Comparison of ENCODE assay signal across 20 cellular contexts in genomic region chr18:26309283-26309682, GRCh38.
A peak's percentile ranks its signal among the peaks of the same experiment; 100 is the strongest.
DNase-seq lines count a peak whose midpoint lies in the region; ATAC-seq and TF ChIP-seq lines count a peak whose summit lies in the region.
"Had no signal": no experiment of that assay in that cellular context is flagged by ENCODE, and none has a peak within 500 bp of the region (broad histone marks: within the 10 kb centered on the region; RNA-seq: fewer than 3 reads in every experiment).

No MANE protein-coding gene starts in this region.

- no peaks in the 10 kb centered on the region for H3K9me3 ChIP-seq in tibial nerve
- H3K9me3 ChIP-seq: A549, prostate gland had no signal

- TF ChIP-seq POLR2A in tibial nerve (IDR thresholded peaks at IDR 0.05): no peak

- no peaks in the 10 kb centered on the region for H3K27me3 Mint-ChIP-seq in activated CD8-positive, alpha-beta T cell treated with anti-CD3 and anti-CD28 coated beads, Interleukin-2, amount 10 ng/mL, durations not matched to agents 7 days and 5 days (ENCODE audit: low read depth)
- H3K27me3 Mint-ChIP-seq: activated naive CD8-positive, alpha-beta T cell treated with anti-CD3 and anti-CD28 coated beads, Interleukin-2, amount 50 U/mL, for 24 hours; CD4-positive, alpha-beta T cell had no signal

- H3K4me3 Mint-ChIP-seq in activated CD8-positive, alpha-beta T cell treated with anti-CD3 and anti-CD28 coated beads, Interleukin-2, amount 10 ng/mL, durations not matched to agents 7 days and 5 days: no peak overlapping the region
- H3K4me3 Mint-ChIP-seq: activated naive CD8-positive, alpha-beta T cell treated with anti-CD3 and anti-CD28 coated beads, Interleukin-2, amount 50 U/mL, for 24 hours; CD4-positive, alpha-beta T cell; nephron progenitor cell; stimulated activated effector memory CD8-positive, alpha-beta T cell treated with anti-CD3 and anti-CD28 coated beads, Interleukin-12 subunit alpha, Interleukin-12 subunit beta, amount 100 ng/mL, for 72 hours had no signal

- POLR2A ChIA-PET in activated CD8-positive, alpha-beta T cell treated with anti-CD3 and anti-CD28 coated beads, Interleukin-2, amount 10 ng/mL, durations not matched to agents 7 days and 5 days (lab: Charles Lee): no interaction called here

- WGBS in tibial nerve, 2 donors: 51 to 58% methylated on average over 1 of the region's 1 CpG

- H3K27ac Mint-ChIP-seq in activated CD8-positive, alpha-beta T cell treated with anti-CD3 and anti-CD28 coated beads, Interleukin-2, amount 10 ng/mL, durations not matched to agents 7 days and 5 days: no peak overlapping the region
- H3K27ac Mint-ChIP-seq: activated naive CD8-positive, alpha-beta T cell treated with anti-CD3 and anti-CD28 coated beads, Interleukin-2, amount 50 U/mL, for 24 hours; CD4-positive, alpha-beta T cell; nephron progenitor cell; stimulated activated effector memory CD8-positive, alpha-beta T cell treated with anti-CD3 and anti-CD28 coated beads, Interleukin-12 subunit alpha, Interleukin-12 subunit beta, amount 100 ng/mL, for 72 hours had no signal

- H3K27me3 ChIP-seq in tibial nerve: no peaks in the 10 kb centered on the region

- H3K4me1 Mint-ChIP-seq in activated CD8-positive, alpha-beta T cell treated with anti-CD3 and anti-CD28 coated beads, Interleukin-2, amount 10 ng/mL, durations not matched to agents 7 days and 5 days (ENCODE audit: low read depth): no peaks in the 10 kb centered on the region
- H3K4me1 Mint-ChIP-seq: stimulated activated effector memory CD8-positive, alpha-beta T cell treated with anti-CD3 and anti-CD28 coated beads, Interleukin-12 subunit alpha, Interleukin-12 subunit beta, amount 100 ng/mL, for 72 hours had no signal

- no peaks in the 10 kb centered on the region for H3K4me1 ChIP-seq in tibial nerve
- H3K4me1 ChIP-seq: prostate gland had no signal

- DNase-seq in AG08395 (ENCODE audit: low spot score) (peak; percentile 62), HT1080 (ENCODE audit: low read depth) (peak; percentile 37), astrocyte of the spinal cord (ENCODE audit: low read depth, low spot score) (peak; percentile 29), foreskin fibroblast (peak; percentile 21 to 69), ACHN (no peak), tibial nerve (ENCODE audit: low spot score in 2 of 2) (no peak)
- DNase-seq in activated CD4-positive, alpha-beta T cell treated with anti-CD3 and anti-CD28 coated beads, Interleukin-2, amount 50 U/mL, for 4 hours: no peak
- no peak for DNase-seq in activated CD8-positive, alpha-beta T cell treated with anti-CD3 and anti-CD28 coated beads, Interleukin-2, amount 10 ng/mL, durations not matched to agents 7 days and 5 days
- DNase-seq: activated CD4-positive, CD25-positive, alpha-beta regulatory T cell; activated naive CD8-positive, alpha-beta T cell treated with anti-CD3 and anti-CD28 coated beads, Interleukin-2, amount 50 U/mL, for 24 hours; CD4-positive, alpha-beta T cell; DMS53; NCI-H2029 treated with DMSO at 0.1 percent for 48 hours; NCI-H446 treated with DMSO at 0.1 percent for 48 hours; nephron progenitor cell; Right ventricle myocardium superior; T-helper 2 cell had no signal

- H3K4me3 ChIP-seq in astrocyte of the spinal cord (ENCODE audit: low read depth, low read length) (no peak overlapping the region), foreskin fibroblast (ENCODE audit: low read depth in 1 of 2, low read length in 2 of 2) (no peak overlapping the region), tibial nerve (no peak overlapping the region)
- H3K4me3 ChIP-seq: A549, prostate gland had no signal

- H3K27ac ChIP-seq in tibial nerve: no peak overlapping the region
- H3K27ac ChIP-seq: prostate gland had no signal

- no peaks in the 10 kb centered on the region for H3K36me3 Mint-ChIP-seq in activated CD8-positive, alpha-beta T cell treated with anti-CD3 and anti-CD28 coated beads, Interleukin-2, amount 10 ng/mL, durations not matched to agents 7 days and 5 days (ENCODE audit: low read depth)

- no peaks in the 10 kb centered on the region for H3K9me3 Mint-ChIP-seq in activated CD8-positive, alpha-beta T cell treated with anti-CD3 and anti-CD28 coated beads, Interleukin-2, amount 10 ng/mL, durations not matched to agents 7 days and 5 days (ENCODE audit: insufficient read depth)
- H3K9me3 Mint-ChIP-seq: activated naive CD8-positive, alpha-beta T cell treated with anti-CD3 and anti-CD28 coated beads, Interleukin-2, amount 50 U/mL, for 24 hours; CD4-positive, alpha-beta T cell; nephron progenitor cell; stimulated activated effector memory CD8-positive, alpha-beta T cell treated with anti-CD3 and anti-CD28 coated beads, Interleukin-12 subunit alpha, Interleukin-12 subunit beta, amount 100 ng/mL, for 72 hours had no signal

- no peak for TF ChIP-seq CTCF in astrocyte of the spinal cord (IDR thresholded peaks at IDR 0.05; ENCODE audit: low read depth, low read length)
- TF ChIP-seq CTCF in foreskin fibroblast (IDR thresholded peaks at IDR 0.05; ENCODE audit: low read depth, low read length): no peak
- TF ChIP-seq CTCF in tibial nerve (IDR thresholded peaks at IDR 0.05): no peak

- no peak for ATAC-seq in activated CD8-positive, alpha-beta T cell treated with anti-CD3 and anti-CD28 coated beads, Interleukin-2, amount 10 ng/mL, durations not matched to agents 7 days and 5 days
- ATAC-seq: A549; activated naive CD8-positive, alpha-beta T cell treated with anti-CD3 and anti-CD28 coated beads, Interleukin-2, amount 50 U/mL, for 24 hours; stimulated activated effector memory CD8-positive, alpha-beta T cell treated with anti-CD3 and anti-CD28 coated beads, Interleukin-12 subunit alpha, Interleukin-12 subunit beta, amount 100 ng/mL, for 72 hours had no signal

- no peaks in the 10 kb centered on the region for H3K36me3 ChIP-seq in tibial nerve
- H3K36me3 ChIP-seq: prostate gland had no signal

- CTCF ChIA-PET in activated CD8-positive, alpha-beta T cell treated with anti-CD3 and anti-CD28 coated beads, Interleukin-2, amount 10 ng/mL, durations not matched to agents 7 days and 5 days (lab: Charles Lee): interaction anchor here (1.5 kb wide), 1 partner anchor 213 kb away, joined by 3 read pairs; no protein-coding TSS in a partner anchor

- no peak for TF ChIP-seq EP300 in tibial nerve (IDR thresholded peaks at IDR 0.05)

- in situ Hi-C loops in astrocyte of the spinal cord (cut with HindIII; ENCODE audit: low sequenced_read_pairs): no loop called here
- in situ Hi-C loops in ACHN (cut with HindIII; ENCODE audit: low pct_ligation_motif_present, low pct_unique_long_range_greater_than_20kb, low sequenced_read_pairs): no loop called here

Comparison
In these comparisons a context has a peak if more than half of its experiments do, and no peak if none do; other contexts are left out.
1. DNase-seq: peak in AG08395 (single experiment), HT1080 (single experiment), astrocyte of the spinal cord (single experiment) and foreskin fibroblast (2 of 2); none in ACHN (single experiment), activated CD4-positive, alpha-beta T cell treated with anti-CD3 and anti-CD28 coated beads, Interleukin-2, amount 50 U/mL, for 4 hours (0 of 2), activated CD8-positive, alpha-beta T cell treated with anti-CD3 and anti-CD28 coated beads, Interleukin-2, amount 10 ng/mL, durations not matched to agents 7 days and 5 days (single experiment) and tibial nerve (0 of 2).